Comparison of ENCODE assay signal across 12 cellular contexts in the genomic region with DNA sequence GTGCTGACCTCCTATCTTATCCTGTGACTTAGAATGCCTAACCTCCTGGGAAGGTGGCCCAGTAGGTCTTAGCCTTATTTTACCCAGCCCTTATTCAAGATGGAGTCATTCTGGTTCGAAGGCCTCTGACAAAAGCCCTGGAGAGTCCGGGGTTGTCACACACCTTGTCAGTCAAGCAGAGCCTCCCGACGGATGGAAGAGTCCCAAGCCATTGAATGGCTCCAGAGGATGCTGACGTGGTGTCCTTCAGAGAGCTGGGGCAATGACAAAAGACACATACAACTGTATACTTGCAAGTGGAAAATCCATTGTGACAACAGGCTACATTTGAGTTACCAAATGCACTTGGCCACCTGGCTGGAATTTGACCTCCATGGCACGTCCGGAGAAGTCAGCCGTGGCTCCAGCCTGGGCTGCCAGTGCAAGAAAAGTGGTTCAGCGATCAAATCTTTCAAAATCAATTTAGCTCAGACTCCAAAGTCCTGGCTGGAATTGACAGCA.
"Had no signal": no experiment of that assay in that cellular context is flagged by ENCODE, and none has a peak within 500 bp of the region (broad histone marks: within the 10 kb centered on the region; RNA-seq: fewer than 3 reads in every experiment).

No MANE protein-coding gene starts in this region.

- H3K4me3 ChIP-seq: body of pancreas, gastroesophageal sphincter, ovary, tibial nerve had no signal

- H3K9me3 ChIP-seq: body of pancreas, gastroesophageal sphincter, ovary, tibial nerve had no signal

- DNase-seq: activated CD4-positive, alpha-beta T cell treated with anti-CD3 and anti-CD28 coated beads, Interleukin-2, amount 50 U/mL, for 48 hours; activated CD4-positive, CD25-positive, alpha-beta regulatory T cell treated with anti-CD3 and anti-CD28 coated beads, Interleukin-2, amount 50 U/mL, for 72 hours; activated CD8-positive, alpha-beta memory T cell treated with anti-CD3 and anti-CD28 coated beads, Interleukin-2, amount 10 ng/mL, durations not matched to agents 7 days and 5 days; activated effector memory CD4-positive, alpha-beta T cell treated with Interleukin-2 at 50 U/mL for 16 hours; activated T-cell treated with anti-CD3 and anti-CD28 coated beads, Interleukin-2, amount 50 U/mL, for 24 hours; body of pancreas; effector memory CD8-positive, alpha-beta T cell; kidney glomerular epithelial cell; mammary epithelial cell; ovary had no signal

- H3K36me3 ChIP-seq: gastroesophageal sphincter, ovary, tibial nerve had no signal

- H3K27me3 ChIP-seq: body of pancreas, gastroesophageal sphincter, ovary, tibial nerve had no signal

- H3K27ac ChIP-seq: body of pancreas, gastroesophageal sphincter, ovary, tibial nerve had no signal

- H3K4me1 ChIP-seq: tibial nerve had no signal
